In the genomic region with DNA sequence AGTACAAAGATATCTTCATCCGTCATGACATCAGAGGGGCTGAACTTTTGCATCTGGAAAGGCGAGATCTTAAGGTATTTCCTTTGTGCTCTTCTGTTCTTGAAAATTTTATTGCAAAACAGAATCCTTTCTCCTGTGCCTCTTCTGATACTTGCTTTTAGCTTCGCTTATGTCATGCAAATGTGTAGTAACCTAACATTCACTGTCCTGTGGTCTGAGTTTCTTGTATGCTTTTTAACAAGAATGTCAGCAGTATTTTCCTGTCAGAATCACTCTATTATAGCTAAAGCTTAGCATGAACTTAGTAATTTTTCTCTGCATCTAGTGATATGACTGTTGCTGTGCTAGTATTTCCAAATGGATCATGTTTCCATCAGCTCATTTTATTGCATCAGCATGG, we compare ENCODE assay signal across 2 cellular contexts.
TF ChIP-seq lines count a peak whose summit lies in the region.

No MANE protein-coding gene starts in this region.

TF ChIP-seq in GM23338, 12 proteins besides CTCF, POLR2A, EP300 and RAD21:
- TF ChIP-seq CREB1 (CRISPR knock-in tag; IDR thresholded peaks at IDR 0.05; ENCODE audit: low read depth) (0 out of 2 replicates have a peak, but pooled peaks have one; percentile 10), ZNF331 (CRISPR knock-in tag; IDR thresholded peaks at IDR 0.05; ENCODE audit: low read depth) (no peak), JUNB (IDR thresholded peaks at IDR 0.05; ENCODE audit: unreplicated experiment) (no peak)

TF ChIP-seq in H1, 55 proteins besides CTCF, POLR2A, EP300 and RAD21:
- TF ChIP-seq POU5F1 (IDR thresholded peaks at IDR 0.05; ENCODE audit: low read depth, low read length) (no peak), POLR2AphosphoS5 (IDR thresholded peaks at IDR 0.05; ENCODE audit: low read depth, low read length) (no peak), KDM5A (IDR thresholded peaks at IDR 0.05; ENCODE audit: low read length) (no peak), NANOG (IDR thresholded peaks at IDR 0.05; ENCODE audit: insufficient read depth, low read depth, low read length, poor library complexity, severe bottlenecking) (no peak), SP1 (IDR thresholded peaks at IDR 0.05; ENCODE audit: low read depth, low read length) (no peak), CHD1 (IDR thresholded peaks at IDR 0.05; ENCODE audit: low read depth, low read length) (no peak), SRF (IDR thresholded peaks at IDR 0.05; ENCODE audit: low read depth, low read length) (no peak), KDM4A (IDR thresholded peaks at IDR 0.05; ENCODE audit: low read depth, low read length, severe bottlenecking) (no peak), SP2 (IDR thresholded peaks at IDR 0.05; ENCODE audit: low read length) (no peak), ASH2L (IDR thresholded peaks at IDR 0.05; ENCODE audit: low read length) (no peak), PHF8 (conservative IDR thresholded peaks at IDR 0.05; ENCODE audit: low read depth, low read length) (no peak), SIX5 (IDR thresholded peaks at IDR 0.05; ENCODE audit: low read depth, low read length) (no peak), ZNF274 (IDR thresholded peaks at IDR 0.05; ENCODE audit: borderline replicate concordance, extremely low read depth, low read length) (no peak), CTBP2 (IDR thresholded peaks at IDR 0.05; ENCODE audit: borderline replicate concordance, insufficient read depth, insufficient read length, low read length) (no peak), TAF1 (IDR thresholded peaks at IDR 0.05; ENCODE audit: low read depth, low read length) (no peak), HDAC2 (IDR thresholded peaks at IDR 0.05; ENCODE audit: borderline replicate concordance in 1 of 2, low read depth in 2 of 2, low read length in 2 of 2) (no peak)
- TF ChIP-seq, protein P1, sequence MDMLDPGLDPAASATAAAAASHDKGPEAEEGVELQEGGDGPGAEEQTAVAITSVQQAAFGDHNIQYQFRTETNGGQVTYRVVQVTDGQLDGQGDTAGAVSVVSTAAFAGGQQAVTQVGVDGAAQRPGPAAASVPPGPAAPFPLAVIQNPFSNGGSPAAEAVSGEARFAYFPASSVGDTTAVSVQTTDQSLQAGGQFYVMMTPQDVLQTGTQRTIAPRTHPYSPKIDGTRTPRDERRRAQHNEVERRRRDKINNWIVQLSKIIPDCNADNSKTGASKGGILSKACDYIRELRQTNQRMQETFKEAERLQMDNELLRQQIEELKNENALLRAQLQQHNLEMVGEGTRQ (IDR thresholded peaks at IDR 0.05; ENCODE audit: low read length) = no peak
- TF ChIP-seq, protein P2, sequence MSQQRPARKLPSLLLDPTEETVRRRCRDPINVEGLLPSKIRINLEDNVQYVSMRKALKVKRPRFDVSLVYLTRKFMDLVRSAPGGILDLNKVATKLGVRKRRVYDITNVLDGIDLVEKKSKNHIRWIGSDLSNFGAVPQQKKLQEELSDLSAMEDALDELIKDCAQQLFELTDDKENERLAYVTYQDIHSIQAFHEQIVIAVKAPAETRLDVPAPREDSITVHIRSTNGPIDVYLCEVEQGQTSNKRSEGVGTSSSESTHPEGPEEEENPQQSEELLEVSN (IDR thresholded peaks at IDR 0.05) = no peak
- TF ChIP-seq, protein P3, sequence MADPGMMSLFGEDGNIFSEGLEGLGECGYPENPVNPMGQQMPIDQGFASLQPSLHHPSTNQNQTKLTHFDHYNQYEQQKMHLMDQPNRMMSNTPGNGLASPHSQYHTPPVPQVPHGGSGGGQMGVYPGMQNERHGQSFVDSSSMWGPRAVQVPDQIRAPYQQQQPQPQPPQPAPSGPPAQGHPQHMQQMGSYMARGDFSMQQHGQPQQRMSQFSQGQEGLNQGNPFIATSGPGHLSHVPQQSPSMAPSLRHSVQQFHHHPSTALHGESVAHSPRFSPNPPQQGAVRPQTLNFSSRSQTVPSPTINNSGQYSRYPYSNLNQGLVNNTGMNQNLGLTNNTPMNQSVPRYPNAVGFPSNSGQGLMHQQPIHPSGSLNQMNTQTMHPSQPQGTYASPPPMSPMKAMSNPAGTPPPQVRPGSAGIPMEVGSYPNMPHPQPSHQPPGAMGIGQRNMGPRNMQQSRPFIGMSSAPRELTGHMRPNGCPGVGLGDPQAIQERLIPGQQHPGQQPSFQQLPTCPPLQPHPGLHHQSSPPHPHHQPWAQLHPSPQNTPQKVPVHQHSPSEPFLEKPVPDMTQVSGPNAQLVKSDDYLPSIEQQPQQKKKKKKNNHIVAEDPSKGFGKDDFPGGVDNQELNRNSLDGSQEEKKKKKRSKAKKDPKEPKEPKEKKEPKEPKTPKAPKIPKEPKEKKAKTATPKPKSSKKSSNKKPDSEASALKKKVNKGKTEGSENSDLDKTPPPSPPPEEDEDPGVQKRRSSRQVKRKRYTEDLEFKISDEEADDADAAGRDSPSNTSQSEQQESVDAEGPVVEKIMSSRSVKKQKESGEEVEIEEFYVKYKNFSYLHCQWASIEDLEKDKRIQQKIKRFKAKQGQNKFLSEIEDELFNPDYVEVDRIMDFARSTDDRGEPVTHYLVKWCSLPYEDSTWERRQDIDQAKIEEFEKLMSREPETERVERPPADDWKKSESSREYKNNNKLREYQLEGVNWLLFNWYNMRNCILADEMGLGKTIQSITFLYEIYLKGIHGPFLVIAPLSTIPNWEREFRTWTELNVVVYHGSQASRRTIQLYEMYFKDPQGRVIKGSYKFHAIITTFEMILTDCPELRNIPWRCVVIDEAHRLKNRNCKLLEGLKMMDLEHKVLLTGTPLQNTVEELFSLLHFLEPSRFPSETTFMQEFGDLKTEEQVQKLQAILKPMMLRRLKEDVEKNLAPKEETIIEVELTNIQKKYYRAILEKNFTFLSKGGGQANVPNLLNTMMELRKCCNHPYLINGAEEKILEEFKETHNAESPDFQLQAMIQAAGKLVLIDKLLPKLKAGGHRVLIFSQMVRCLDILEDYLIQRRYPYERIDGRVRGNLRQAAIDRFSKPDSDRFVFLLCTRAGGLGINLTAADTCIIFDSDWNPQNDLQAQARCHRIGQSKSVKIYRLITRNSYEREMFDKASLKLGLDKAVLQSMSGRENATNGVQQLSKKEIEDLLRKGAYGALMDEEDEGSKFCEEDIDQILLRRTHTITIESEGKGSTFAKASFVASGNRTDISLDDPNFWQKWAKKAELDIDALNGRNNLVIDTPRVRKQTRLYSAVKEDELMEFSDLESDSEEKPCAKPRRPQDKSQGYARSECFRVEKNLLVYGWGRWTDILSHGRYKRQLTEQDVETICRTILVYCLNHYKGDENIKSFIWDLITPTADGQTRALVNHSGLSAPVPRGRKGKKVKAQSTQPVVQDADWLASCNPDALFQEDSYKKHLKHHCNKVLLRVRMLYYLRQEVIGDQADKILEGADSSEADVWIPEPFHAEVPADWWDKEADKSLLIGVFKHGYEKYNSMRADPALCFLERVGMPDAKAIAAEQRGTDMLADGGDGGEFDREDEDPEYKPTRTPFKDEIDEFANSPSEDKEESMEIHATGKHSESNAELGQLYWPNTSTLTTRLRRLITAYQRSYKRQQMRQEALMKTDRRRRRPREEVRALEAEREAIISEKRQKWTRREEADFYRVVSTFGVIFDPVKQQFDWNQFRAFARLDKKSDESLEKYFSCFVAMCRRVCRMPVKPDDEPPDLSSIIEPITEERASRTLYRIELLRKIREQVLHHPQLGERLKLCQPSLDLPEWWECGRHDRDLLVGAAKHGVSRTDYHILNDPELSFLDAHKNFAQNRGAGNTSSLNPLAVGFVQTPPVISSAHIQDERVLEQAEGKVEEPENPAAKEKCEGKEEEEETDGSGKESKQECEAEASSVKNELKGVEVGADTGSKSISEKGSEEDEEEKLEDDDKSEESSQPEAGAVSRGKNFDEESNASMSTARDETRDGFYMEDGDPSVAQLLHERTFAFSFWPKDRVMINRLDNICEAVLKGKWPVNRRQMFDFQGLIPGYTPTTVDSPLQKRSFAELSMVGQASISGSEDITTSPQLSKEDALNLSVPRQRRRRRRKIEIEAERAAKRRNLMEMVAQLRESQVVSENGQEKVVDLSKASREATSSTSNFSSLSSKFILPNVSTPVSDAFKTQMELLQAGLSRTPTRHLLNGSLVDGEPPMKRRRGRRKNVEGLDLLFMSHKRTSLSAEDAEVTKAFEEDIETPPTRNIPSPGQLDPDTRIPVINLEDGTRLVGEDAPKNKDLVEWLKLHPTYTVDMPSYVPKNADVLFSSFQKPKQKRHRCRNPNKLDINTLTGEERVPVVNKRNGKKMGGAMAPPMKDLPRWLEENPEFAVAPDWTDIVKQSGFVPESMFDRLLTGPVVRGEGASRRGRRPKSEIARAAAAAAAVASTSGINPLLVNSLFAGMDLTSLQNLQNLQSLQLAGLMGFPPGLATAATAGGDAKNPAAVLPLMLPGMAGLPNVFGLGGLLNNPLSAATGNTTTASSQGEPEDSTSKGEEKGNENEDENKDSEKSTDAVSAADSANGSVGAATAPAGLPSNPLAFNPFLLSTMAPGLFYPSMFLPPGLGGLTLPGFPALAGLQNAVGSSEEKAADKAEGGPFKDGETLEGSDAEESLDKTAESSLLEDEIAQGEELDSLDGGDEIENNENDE (IDR thresholded peaks at IDR 0.05; ENCODE audit: insufficient replicate concordance, low read length) = no peak
